Comparison of ENCODE assay signal across 8 cellular contexts in genomic region chr15:73683624-73684536, GRCh38. TPM values are rescaled to one million over a fixed set of nuclear protein-coding genes. Genes with fewer than 3 reads are reported as not detected.
A peak's percentile ranks its signal among the peaks of the same experiment; 100 is the strongest.
DNase-seq lines count a peak whose midpoint lies in the region; ATAC-seq, FAIRE-seq and TF ChIP-seq lines count a peak whose summit lies in the region.

Gene CD276 (plus strand): TSS chr15:73684383. CDS start chr15:73699640, 15,257 bp downstream.

- H3K4me3 ChIP-seq in thoracic aorta: peak within 1 kb of the TSS; percentile 96

- H3K27ac ChIP-seq in thoracic aorta: peak within 1 kb of the TSS; percentile 77 to 86

- peak; percentile 83 for DNase-seq in DMS53 (lab: John Stamatoyannopoulos, UW)
- peak; percentile 68 for DNase-seq in HTR-8/SVneo (ENCODE audit: insufficient read length, low spot score)
- DNase-seq in WTC11 (ENCODE audit: low spot score): peak; percentile 80
- peak; percentile 49 to 60 for DNase-seq in mesothelial cell of epicardium (ENCODE audit: low spot score in 2 of 2, unreplicated experiment in 2 of 2)
- peak; percentile 41 for DNase-seq in thoracic aorta (ENCODE audit: low spot score)
- no peak for DNase-seq in NCI-H2107 (lab: John Stamatoyannopoulos, UW)

- ATAC-seq in WTC11: peak; percentile 76
- ATAC-seq in esophagus mucosa: peak; percentile 50
- ATAC-seq in thoracic aorta (ENCODE audit: insufficient number of reproducible peaks, low FRiP score, low read depth): peak; percentile 64
- ATAC-seq in HG03025 (IDR thresholded peaks at IDR 0.05; ENCODE audit: low FRiP score, unreplicated experiment): no peak

- POLR2A ChIA-PET in WTC11 (lab: Charles Lee): interaction anchor here (0.7 to 1.6 kb wide), 5 partner anchors 11 to 50 kb away, joined by 3 to 5 read pairs (median 3); no protein-coding TSS in a partner anchor

- no peaks in the 10 kb centered on the region for H3K36me3 Mint-ChIP-seq in WTC11
- H3K36me3 Mint-ChIP-seq in mesothelial cell of epicardium: no peaks in the 10 kb centered on the region

- H3K27ac Mint-ChIP-seq in WTC11 (peak within 1 kb of the TSS; percentile 85), mesothelial cell of epicardium (peak within 1 kb of the TSS; percentile 97)

- H3K4me3 Mint-ChIP-seq in WTC11: peak within 1 kb of the TSS; percentile 81
- peak within 1 kb of the TSS; percentile 95 for H3K4me3 Mint-ChIP-seq in mesothelial cell of epicardium

- H3K9me3 ChIP-seq in thoracic aorta: no peaks in the 10 kb centered on the region

- TF ChIP-seq CTCF in WTC11 (IDR thresholded peaks at IDR 0.05): no peak
- TF ChIP-seq CTCF in mesothelial cell of epicardium (IDR thresholded peaks at IDR 0.05; ENCODE audit: unreplicated experiment): no peak
- TF ChIP-seq CTCF in thoracic aorta (IDR thresholded peaks at IDR 0.05): no peak

- H3K4me1 ChIP-seq in thoracic aorta (ENCODE audit: control insufficient read depth in 1 of 2, low read depth in 2 of 2): peaks cover 19 to 36% of the 10 kb centered on the region in 2 donors

- CTCF ChIA-PET in WTC11 (lab: Charles Lee): interaction anchor here (0.5 to 6.9 kb wide), 8 partner anchors 11 to 243 kb away, joined by 3 to 62 read pairs (median 3); no protein-coding TSS in a partner anchor

- H3K36me3 ChIP-seq in thoracic aorta: no peaks in the 10 kb centered on the region

- FAIRE-seq in HTR-8/SVneo (lab: Jason Lieb, UNC): peak; percentile 89

- H3K9me3 Mint-ChIP-seq in WTC11 (no peaks in the 10 kb centered on the region), mesothelial cell of epicardium (no peaks in the 10 kb centered on the region)

- H3K27me3 ChIP-seq in thoracic aorta (replicated peaks; ENCODE audit: insufficient read depth): no peaks in the 10 kb centered on the region

- peaks cover 35% of the 10 kb centered on the region for H3K4me1 Mint-ChIP-seq in WTC11
- H3K4me1 Mint-ChIP-seq in mesothelial cell of epicardium: peaks cover 24% of the 10 kb centered on the region

- no peaks in the 10 kb centered on the region for H3K27me3 Mint-ChIP-seq in WTC11 (ENCODE audit: low read depth)
- no peaks in the 10 kb centered on the region for H3K27me3 Mint-ChIP-seq in mesothelial cell of epicardium (ENCODE audit: low read depth)

TF ChIP-seq in WTC11, 78 proteins besides CTCF, POLR2A, EP300 and RAD21 (continues in another document):
- TF ChIP-seq RORB (CRISPR knock-in tag; IDR thresholded peaks at IDR 0.05) (no peak), SOX15 (CRISPR knock-in tag; IDR thresholded peaks at IDR 0.05) (no peak), ZSCAN18 (CRISPR knock-in tag; IDR thresholded peaks at IDR 0.05) (no peak), ZNF232 (CRISPR knock-in tag; IDR thresholded peaks at IDR 0.05) (no peak), ZNF317 (CRISPR knock-in tag; IDR thresholded peaks at IDR 0.05; ENCODE audit: borderline replicate concordance, low read depth) (no peak), HMGXB4 (CRISPR knock-in tag; IDR thresholded peaks at IDR 0.05) (peak; percentile 66), CDX4 (CRISPR knock-in tag; IDR thresholded peaks at IDR 0.05; ENCODE audit: borderline replicate concordance) (no peak), ERG (CRISPR knock-in tag; IDR thresholded peaks at IDR 0.05) (no peak), MAX (CRISPR knock-in tag; IDR thresholded peaks at IDR 0.05) (peak; percentile 60), E2F1 (CRISPR knock-in tag; IDR thresholded peaks at IDR 0.05) (no peak), MXD4 (CRISPR knock-in tag; IDR thresholded peaks at IDR 0.05; ENCODE audit: borderline replicate concordance) (no peak), ETV6 (CRISPR knock-in tag; IDR thresholded peaks at IDR 0.05) (no peak), ZNF512 (CRISPR knock-in tag; IDR thresholded peaks at IDR 0.05; ENCODE audit: borderline replicate concordance) (no peak), ZNF263 (CRISPR knock-in tag; IDR thresholded peaks at IDR 0.05; ENCODE audit: low read depth) (no peak; the same call in 1 of the 2 replicates), HMGA2 (CRISPR knock-in tag; IDR thresholded peaks at IDR 0.05) (no peak), NFE2L1 (CRISPR knock-in tag; IDR thresholded peaks at IDR 0.05) (0 out of 2 replicates have a peak, but pooled peaks have one; percentile 31)

RNA-seq across cellular contexts. Expression of gene CD276, which starts in this region (rescaled TPM):
- total RNA-seq in WTC11 (2021) (146 to 153 TPM (median 150 TPM) in 3 replicates), esophagus mucosa (14.7 TPM), mesothelial cell of epicardium (174 to 179 TPM (median 178 TPM) in 3 replicates), thoracic aorta (10 to 100 TPM; 47.4 to 67.6 TPM)
